12 cellular contexts compared by ENCODE assay signal in the genomic region with DNA sequence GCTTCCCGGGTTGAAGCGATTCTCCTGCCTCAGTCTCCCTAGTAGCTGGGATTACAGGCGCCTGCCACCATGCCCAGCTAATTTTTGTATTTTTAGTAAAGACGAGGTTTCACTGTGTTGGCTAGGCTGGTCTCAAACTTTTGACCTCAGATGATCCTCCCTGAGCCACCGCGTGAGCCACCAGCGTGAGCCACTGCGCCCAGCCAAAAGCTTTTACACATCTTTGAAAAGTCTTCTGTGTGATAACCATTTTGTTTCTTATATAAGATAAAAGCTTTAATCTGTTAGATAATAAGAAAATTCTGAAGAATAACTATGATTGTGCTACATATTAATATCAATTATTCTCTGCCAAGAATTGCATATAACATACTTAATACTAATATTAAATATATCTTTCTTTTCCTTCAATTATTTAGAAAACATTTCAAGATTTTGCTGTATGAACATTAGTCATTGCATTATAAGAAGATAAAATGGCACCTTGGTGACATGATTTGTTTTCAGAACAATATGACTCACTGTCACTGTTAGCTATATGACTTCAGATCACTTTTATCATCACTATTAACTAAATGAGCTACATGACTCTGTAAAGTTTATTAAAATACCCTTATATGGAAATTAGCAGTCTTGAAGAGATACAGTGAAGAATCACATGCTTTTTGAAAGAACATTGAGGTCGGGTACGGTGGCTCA. TPM values are rescaled to one million over a fixed set of nuclear protein-coding genes. Genes with fewer than 3 reads are reported as not detected.
DNase-seq lines count a peak whose midpoint lies in the region; ATAC-seq and TF ChIP-seq lines count a peak whose summit lies in the region.
"Had no signal": no experiment of that assay in that cellular context is flagged by ENCODE, and none has a peak within 500 bp of the region (broad histone marks: within the 10 kb centered on the region; RNA-seq: fewer than 3 reads in every experiment).

No MANE protein-coding gene starts in this region.

- peaks cover 13% of the 10 kb centered on the region; the same call in 1 of the 2 replicates for H3K36me3 ChIP-seq in OCI-LY7 (ENCODE audit: insufficient read depth, low read length)
- H3K36me3 ChIP-seq in gastrocnemius medialis, result no peaks in the 10 kb centered on the region

- POLR2A ChIA-PET in OCI-LY7 (lab: Charles Lee), result interaction anchor here (0.5 to 3.7 kb wide), 20 partner anchors 8 to 242 kb away, joined by 3 to 37 read pairs (median 4); partner anchors contain the start of genes DCK and JCHAIN

- H2AFZ ChIP-seq in OCI-LY7 (ENCODE audit: low read length), result peak overlapping the region; percentile 92; the same call in 1 of the 2 replicates

- H3K4me3 ChIP-seq in GM12865 (ENCODE audit: low read depth, low read length), result peak overlapping the region; percentile 26
- peak overlapping the region; percentile 60 for H3K4me3 ChIP-seq in OCI-LY7 (ENCODE audit: low read depth, low read length, poor library complexity, severe bottlenecking)
- H3K4me3 ChIP-seq in gastrocnemius medialis, result no peak overlapping the region

- DNase-seq in GM12865 (ENCODE audit: low read depth) (peak; percentile 29), OCI-LY7 (ENCODE audit: low spot score) (peak; percentile 35), NCI-H1417 treated with DMSO at 0.1 percent for 48 hours (lab: John Stamatoyannopoulos, UW) (no peak), gastrocnemius medialis (no peak)
- DNase-seq in effector CD4-positive, alpha-beta T cell, result no peak
- DNase-seq: CD4-positive, CD25-positive, alpha-beta regulatory T cell; IMR-90; NCI-H2171 treated with DMSO at 0.1 percent for 48 hours had no signal

- no peaks in the 10 kb centered on the region for H4K20me1 ChIP-seq in OCI-LY7 (ENCODE audit: insufficient read depth, low read length)

- BruUV-seq in OCI-LY7 (replicated peaks; lab: Mats Ljungman, UMichigan), result TSS peak; percentile 78

- CTCF ChIA-PET in OCI-LY7 (lab: Charles Lee; ENCODE audit: unreplicated experiment), result no interaction called here

- peak; percentile 62 for ATAC-seq in GM19351 (IDR thresholded peaks at IDR 0.05; ENCODE audit: unreplicated experiment)
- peak; percentile 44 for ATAC-seq in HG02884 (IDR thresholded peaks at IDR 0.05; ENCODE audit: unreplicated experiment)
- no peak for ATAC-seq in SK-N-SH treated with all-trans-retinoic acid at 6 μM for 48 hours
- no peak for ATAC-seq in gastrocnemius medialis
- ATAC-seq: HCT116 had no signal

- H3K4me1 ChIP-seq in OCI-LY7 (ENCODE audit: insufficient read depth, low read length, poor library complexity, severe bottlenecking) (peaks cover 73% of the 10 kb centered on the region), gastrocnemius medialis (peaks cover 0 to 11% of the 10 kb centered on the region in 2 donors)

- H3K9me3 ChIP-seq in OCI-LY7 (ENCODE audit: low read length) (peaks cover 26% of the 10 kb centered on the region), gastrocnemius medialis (no peaks in the 10 kb centered on the region)

- no peak for TF ChIP-seq POLR2A in gastrocnemius medialis (IDR thresholded peaks at IDR 0.05)

- no peaks in the 10 kb centered on the region for H3K9me2 ChIP-seq in OCI-LY7 (ENCODE audit: insufficient read depth, low read length)

- intact Hi-C loops in OCI-LY7 (cut with micrococcal nuclease; ENCODE audit: unreplicated experiment) (loop anchor here (2.0 to 5.0 kb wide), 7 partner anchors 18 to 242 kb away; partner anchors contain the start of genes GRSF1 and MOB1B), gastrocnemius medialis (cut with DNase I; ENCODE audit: low total_unique reads) (no loop called here)

- peaks cover 15% of the 10 kb centered on the region; the same call in 1 of the 2 replicates for H3K79me2 ChIP-seq in OCI-LY7 (ENCODE audit: insufficient read depth, low read depth, low read length)

- no peak for TF ChIP-seq CTCF in GM12865 (IDR thresholded peaks at IDR 0.05; ENCODE audit: insufficient read depth, low read depth, low read length, missing control alignments)
- TF ChIP-seq CTCF in OCI-LY7 (conservative IDR thresholded peaks at IDR 0.05; ENCODE audit: low read length), result no peak
- TF ChIP-seq CTCF in gastrocnemius medialis (IDR thresholded peaks at IDR 0.05 in 4 of 5, conservative IDR thresholded peaks at IDR 0.05 in 1 of 5), result no peak

- peak overlapping the region; percentile 91 for H3K27ac ChIP-seq in OCI-LY7 (ENCODE audit: low read depth, low read length, poor library complexity, severe bottlenecking)
- no peak overlapping the region for H3K27ac ChIP-seq in gastrocnemius medialis

- in situ Hi-C loops in gastrocnemius medialis (cut with MboI; ENCODE audit: low sequenced_read_pairs in 4 of 4), result no loop called here

- no peaks in the 10 kb centered on the region for H3K27me3 ChIP-seq in gastrocnemius medialis

- H3K4me2 ChIP-seq in OCI-LY7 (ENCODE audit: low read length), result peak overlapping the region; percentile 74

TF ChIP-seq in SK-N-SH treated with all-trans-retinoic acid at 6 μM for 48 hours, 23 proteins besides CTCF, POLR2A, EP300 and RAD21 (continues in another document):
- TF ChIP-seq PATZ1 (CRISPR knock-in tag; IDR thresholded peaks at IDR 0.05; ENCODE audit: borderline replicate concordance) (no peak), ZC3H10 (CRISPR knock-in tag; IDR thresholded peaks at IDR 0.05) (no peak), ZNF8 (CRISPR knock-in tag; IDR thresholded peaks at IDR 0.05) (no peak), ARNTL (CRISPR knock-in tag; IDR thresholded peaks at IDR 0.05; ENCODE audit: borderline replicate concordance, low read depth) (no peak), POU6F1 (CRISPR knock-in tag; IDR thresholded peaks at IDR 0.05; ENCODE audit: borderline replicate concordance, low read depth) (no peak), RARB (CRISPR knock-in tag; IDR thresholded peaks at IDR 0.05) (no peak), ZNF70 (CRISPR knock-in tag; IDR thresholded peaks at IDR 0.05) (no peak), ISL1 (CRISPR knock-in tag; IDR thresholded peaks at IDR 0.05) (no peak), ZFP30 (CRISPR knock-in tag; IDR thresholded peaks at IDR 0.05) (no peak), ZFP3 (CRISPR knock-in tag; IDR thresholded peaks at IDR 0.05) (no peak), TOX (CRISPR knock-in tag; IDR thresholded peaks at IDR 0.05; ENCODE audit: borderline replicate concordance) (no peak), ZNF565 (CRISPR knock-in tag; conservative IDR thresholded peaks at IDR 0.05; ENCODE audit: low read depth) (no peak), SNAI2 (CRISPR knock-in tag; IDR thresholded peaks at IDR 0.05) (no peak), PPARA (CRISPR knock-in tag; IDR thresholded peaks at IDR 0.05; ENCODE audit: borderline replicate concordance) (no peak), BACH2 (CRISPR knock-in tag; IDR thresholded peaks at IDR 0.05; ENCODE audit: borderline replicate concordance) (no peak), GLIS3 (CRISPR knock-in tag; IDR thresholded peaks at IDR 0.05) (no peak), CSDC2 (CRISPR knock-in tag; IDR thresholded peaks at IDR 0.05) (no peak)
- TF ChIP-seq, protein P1, sequence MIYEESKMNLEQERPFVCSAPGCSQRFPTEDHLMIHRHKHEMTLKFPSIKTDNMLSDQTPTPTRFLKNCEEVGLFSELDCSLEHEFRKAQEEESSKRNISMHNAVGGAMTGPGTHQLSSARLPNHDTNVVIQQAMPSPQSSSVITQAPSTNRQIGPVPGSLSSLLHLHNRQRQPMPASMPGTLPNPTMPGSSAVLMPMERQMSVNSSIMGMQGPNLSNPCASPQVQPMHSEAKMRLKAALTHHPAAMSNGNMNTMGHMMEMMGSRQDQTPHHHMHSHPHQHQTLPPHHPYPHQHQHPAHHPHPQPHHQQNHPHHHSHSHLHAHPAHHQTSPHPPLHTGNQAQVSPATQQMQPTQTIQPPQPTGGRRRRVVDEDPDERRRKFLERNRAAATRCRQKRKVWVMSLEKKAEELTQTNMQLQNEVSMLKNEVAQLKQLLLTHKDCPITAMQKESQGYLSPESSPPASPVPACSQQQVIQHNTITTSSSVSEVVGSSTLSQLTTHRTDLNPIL (CRISPR knock-in tag; IDR thresholded peaks at IDR 0.05; ENCODE audit: low read depth), result no peak

RNA-seq across cellular contexts. Expression of gene RUFY3, which starts 33.4 kb away (rescaled TPM):
- 36.4 and 38.2 TPM in 2 replicates for total RNA-seq in OCI-LY7 (2014; rRNA removed; shearing (Covaris generic))
- total RNA-seq in OCI-LY7 (2022) (42.6 and 52.2 TPM in 2 replicates), gastrocnemius medialis (10 to 100 TPM; 30.9 to 41.8 (median 37.2) TPM)

Comparison
In these comparisons a context has a peak if more than half of its experiments do, and no peak if none do; other contexts are left out.
1. DNase-seq: peak in GM12865 (single experiment) and OCI-LY7 (single experiment); none in effector CD4-positive, alpha-beta T cell (single experiment), NCI-H1417 treated with DMSO at 0.1 percent for 48 hours (single experiment) and gastrocnemius medialis (0 of 2).
2. H3K4me3 ChIP-seq: peak in GM12865 (single experiment) and OCI-LY7 (single experiment); none in gastrocnemius medialis (0 of 4).
3. ATAC-seq: peak in GM19351 (single experiment) and HG02884 (single experiment); none in SK-N-SH treated with all-trans-retinoic acid at 6 μM for 48 hours (single experiment) and gastrocnemius medialis (0 of 2).